1 cellular context compared by ENCODE assay signal in the genomic region with DNA sequence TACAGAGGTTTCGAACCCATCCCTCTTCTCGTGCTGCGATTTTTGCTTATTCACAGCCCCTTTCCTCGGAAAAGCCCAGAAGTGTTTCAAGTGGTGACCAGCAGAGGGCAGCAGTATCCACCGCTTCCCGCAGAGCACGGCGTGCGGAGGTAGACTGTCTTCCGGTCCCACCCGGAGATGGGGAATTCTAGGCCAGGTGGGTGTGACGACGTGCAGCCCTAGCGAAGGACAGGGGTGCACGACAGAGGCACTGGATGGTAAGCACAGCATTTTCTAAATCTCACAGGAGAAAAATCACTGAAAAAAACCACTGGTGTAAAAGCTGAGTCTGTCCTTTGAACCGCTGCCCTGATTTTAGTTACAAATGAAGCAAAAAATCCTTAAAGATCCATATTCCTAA.
A peak's percentile ranks its signal among the peaks of the same experiment; 100 is the strongest.
TF ChIP-seq lines count a peak whose summit lies in the region.

No MANE protein-coding gene starts in this region.

TF ChIP-seq in K562, 482 proteins besides CTCF, POLR2A, EP300 and RAD21 (continued from another document):
- TF ChIP-seq ZBTB40 (IDR thresholded peaks at IDR 0.05) = no peak
- no peak for TF ChIP-seq ZBTB40 (CRISPR knock-in tag; IDR thresholded peaks at IDR 0.05)
- no peak for TF ChIP-seq TEAD4 (IDR thresholded peaks at IDR 0.05; ENCODE audit: low read length)
- no peak for TF ChIP-seq TEAD4 (CRISPR knock-in tag; IDR thresholded peaks at IDR 0.05; ENCODE audit: borderline replicate concordance)
- peak in 1 of 2 experiments; percentile 42; a peak in 1 of 4 replicates for TF ChIP-seq KDM1A (IDR thresholded peaks at IDR 0.05)
- TF ChIP-seq NFATC3 (IDR thresholded peaks at IDR 0.05) = no peak
- TF ChIP-seq DEAF1 (CRISPR knock-in tag; IDR thresholded peaks at IDR 0.05) = peak; percentile 38; the same call in 1 of the 2 replicates
- no peak for TF ChIP-seq KLF1 (tag; IDR thresholded peaks at IDR 0.05)
- TF ChIP-seq KLF16 (IDR thresholded peaks at IDR 0.05) = 0 out of 2 replicates have a peak, but pooled peaks have one; percentile 21
- peak; percentile 20; the same call in 1 of the 2 replicates for TF ChIP-seq L3MBTL2 (IDR thresholded peaks at IDR 0.05)
- TF ChIP-seq TGIF2 (CRISPR knock-in tag; IDR thresholded peaks at IDR 0.05) = no peak
- TF ChIP-seq ZNF696 (CRISPR knock-in tag; conservative IDR thresholded peaks at IDR 0.05) = no peak
- TF ChIP-seq ETV1 (tag; conservative IDR thresholded peaks at IDR 0.05; ENCODE audit: low read depth) = peak; percentile 32; the same call in 1 of the 2 replicates
- peak; percentile 15 for TF ChIP-seq EWSR1 (IDR thresholded peaks at IDR 0.05; ENCODE audit: borderline replicate concordance, low read depth, partially characterized antibody)
- TF ChIP-seq CHD1 (IDR thresholded peaks at IDR 0.05; ENCODE audit: low read length) = no peak
- TF ChIP-seq CTBP1 (IDR thresholded peaks at IDR 0.05; ENCODE audit: borderline replicate concordance) = peak; percentile 37; the same call in 1 of the 2 replicates
- TF ChIP-seq NFE2 (IDR thresholded peaks at IDR 0.05; ENCODE audit: low read depth) = peak; percentile 69
- TF ChIP-seq OTX1 (CRISPR knock-in tag; IDR thresholded peaks at IDR 0.05) = no peak
- TF ChIP-seq, protein P1, sequence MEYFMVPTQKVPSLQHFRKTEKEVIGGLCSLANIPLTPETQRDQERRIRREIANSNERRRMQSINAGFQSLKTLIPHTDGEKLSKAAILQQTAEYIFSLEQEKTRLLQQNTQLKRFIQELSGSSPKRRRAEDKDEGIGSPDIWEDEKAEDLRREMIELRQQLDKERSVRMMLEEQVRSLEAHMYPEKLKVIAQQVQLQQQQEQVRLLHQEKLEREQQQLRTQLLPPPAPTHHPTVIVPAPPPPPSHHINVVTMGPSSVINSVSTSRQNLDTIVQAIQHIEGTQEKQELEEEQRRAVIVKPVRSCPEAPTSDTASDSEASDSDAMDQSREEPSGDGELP (CRISPR knock-in tag; IDR thresholded peaks at IDR 0.05; ENCODE audit: borderline replicate concordance) = peak; percentile 29; the same call in 1 of the 2 replicates
- TF ChIP-seq MAFG (tag; conservative IDR thresholded peaks at IDR 0.05) = 0 out of 2 replicates have a peak, but pooled peaks have one; percentile 22
- peak; percentile 70 for TF ChIP-seq ETV5 (CRISPR knock-in tag; IDR thresholded peaks at IDR 0.05; ENCODE audit: low read depth)
- no peak for TF ChIP-seq ZNF408 (CRISPR knock-in tag; IDR thresholded peaks at IDR 0.05; ENCODE audit: low read depth)
- TF ChIP-seq FOSL1 (tag; conservative IDR thresholded peaks at IDR 0.05) = no peak
- TF ChIP-seq GATA2 (CRISPR knock-in tag; IDR thresholded peaks at IDR 0.05) = no peak
- TF ChIP-seq MCM3 (IDR thresholded peaks at IDR 0.05) = no peak
- TF ChIP-seq ZNF780A (CRISPR knock-in tag; IDR thresholded peaks at IDR 0.05) = no peak
- 0 out of 2 replicates have a peak, but pooled peaks have one; percentile 32 for TF ChIP-seq ELF1 (tag; IDR thresholded peaks at IDR 0.05)
- no peak for TF ChIP-seq ZKSCAN1 (IDR thresholded peaks at IDR 0.05; ENCODE audit: low read depth, low read length)
- TF ChIP-seq NBN (IDR thresholded peaks at IDR 0.05; ENCODE audit: low read depth) = no peak
- TF ChIP-seq RCOR1 (IDR thresholded peaks at IDR 0.05; ENCODE audit: borderline replicate concordance in 1 of 2, low read depth in 2 of 2, low read length in 2 of 2) = peak in 1 of 2 experiments; percentile 33; a peak in 1 of 4 replicates
- TF ChIP-seq, protein P2, sequence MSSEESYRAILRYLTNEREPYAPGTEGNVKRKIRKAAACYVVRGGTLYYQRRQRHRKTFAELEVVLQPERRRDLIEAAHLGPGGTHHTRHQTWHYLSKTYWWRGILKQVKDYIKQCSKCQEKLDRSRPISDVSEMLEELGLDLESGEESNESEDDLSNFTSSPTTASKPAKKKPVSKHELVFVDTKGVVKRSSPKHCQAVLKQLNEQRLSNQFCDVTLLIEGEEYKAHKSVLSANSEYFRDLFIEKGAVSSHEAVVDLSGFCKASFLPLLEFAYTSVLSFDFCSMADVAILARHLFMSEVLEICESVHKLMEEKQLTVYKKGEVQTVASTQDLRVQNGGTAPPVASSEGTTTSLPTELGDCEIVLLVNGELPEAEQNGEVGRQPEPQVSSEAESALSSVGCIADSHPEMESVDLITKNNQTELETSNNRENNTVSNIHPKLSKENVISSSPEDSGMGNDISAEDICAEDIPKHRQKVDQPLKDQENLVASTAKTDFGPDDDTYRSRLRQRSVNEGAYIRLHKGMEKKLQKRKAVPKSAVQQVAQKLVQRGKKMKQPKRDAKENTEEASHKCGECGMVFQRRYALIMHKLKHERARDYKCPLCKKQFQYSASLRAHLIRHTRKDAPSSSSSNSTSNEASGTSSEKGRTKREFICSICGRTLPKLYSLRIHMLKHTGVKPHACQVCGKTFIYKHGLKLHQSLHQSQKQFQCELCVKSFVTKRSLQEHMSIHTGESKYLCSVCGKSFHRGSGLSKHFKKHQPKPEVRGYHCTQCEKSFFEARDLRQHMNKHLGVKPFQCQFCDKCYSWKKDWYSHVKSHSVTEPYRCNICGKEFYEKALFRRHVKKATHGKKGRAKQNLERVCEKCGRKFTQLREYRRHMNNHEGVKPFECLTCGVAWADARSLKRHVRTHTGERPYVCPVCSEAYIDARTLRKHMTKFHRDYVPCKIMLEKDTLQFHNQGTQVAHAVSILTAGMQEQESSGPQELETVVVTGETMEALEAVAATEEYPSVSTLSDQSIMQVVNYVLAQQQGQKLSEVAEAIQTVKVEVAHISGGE (CRISPR knock-in tag; IDR thresholded peaks at IDR 0.05) = peak in 1 of 3 experiments; percentile 87; a peak in 1 of 6 replicates
- TF ChIP-seq SMC3 (conservative IDR thresholded peaks at IDR 0.05; ENCODE audit: insufficient read depth, low read depth, low read length) = peak; percentile 78
- peak in 1 of 2 experiments; percentile 10; a peak in 1 of 4 replicates for TF ChIP-seq MAZ (CRISPR knock-in tag; conservative IDR thresholded peaks at IDR 0.05 in 1 of 2, IDR thresholded peaks at IDR 0.05 in 1 of 2)
